Comparison of ENCODE assay signal across 17 cellular contexts in the genomic region with DNA sequence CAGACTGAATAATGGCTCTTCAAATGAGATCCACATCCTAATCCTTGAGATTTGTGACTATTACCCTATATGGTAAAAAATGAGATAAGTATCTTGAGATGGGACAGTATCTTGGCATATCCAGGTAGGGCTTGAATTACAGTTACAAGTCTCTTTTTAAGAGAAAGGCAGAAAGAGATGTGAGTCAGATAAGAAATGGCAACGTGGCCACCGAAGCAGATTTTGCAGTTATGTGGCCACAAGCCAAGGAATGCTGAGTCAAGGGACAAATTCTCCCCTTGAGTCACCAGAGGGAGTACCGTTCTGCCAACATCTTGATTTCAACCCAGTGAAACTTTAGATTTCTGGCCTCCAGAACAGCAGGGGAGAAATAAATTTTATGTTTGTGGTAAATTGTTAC.
DNase-seq lines count a peak whose midpoint lies in the region; ATAC-seq, FAIRE-seq and TF ChIP-seq lines count a peak whose summit lies in the region.
"Had no signal": no experiment of that assay in that cellular context is flagged by ENCODE, and none has a peak within 500 bp of the region (broad histone marks: within the 10 kb centered on the region; RNA-seq: fewer than 3 reads in every experiment).

No MANE protein-coding gene starts in this region.

- peak; percentile 6 for DNase-seq in GF-D8 (lab: John Stamatoyannopoulos, UW)
- DNase-seq in NCI-H446 treated with DMSO at 0.1 percent for 48 hours (lab: John Stamatoyannopoulos, UW) = peak; percentile 71
- peak; percentile 59 to 85 for DNase-seq in cardiac fibroblast (ENCODE audit: low read depth in 2 of 2)
- DNase-seq in non-pigmented ciliary epithelial cell (ENCODE audit: low read depth) = peak; percentile 41
- no peak for DNase-seq in GM19239 (ENCODE audit: insufficient read length, low spot score)
- DNase-seq: activated CD4-positive, alpha-beta T cell treated with anti-CD3 and anti-CD28 coated beads for 4 hours; activated T-cell treated with anti-CD3 and anti-CD28 coated beads, Interleukin-2, amount 50 U/mL, for 24 hours; GOT3; kidney; MV-4-11; NCI-H2171 treated with DMSO at 0.1 percent for 48 hours; stimulated activated CD4-positive, alpha-beta T cell treated with anti-CD3 and anti-CD28 coated beads, Interleukin-2, amount 100 ng/mL, for 48 hours had no signal

- ATAC-seq in GM18861 (IDR thresholded peaks at IDR 0.05; ENCODE audit: unreplicated experiment) = no peak
- no peak for ATAC-seq in GM18909 (IDR thresholded peaks at IDR 0.05; ENCODE audit: poor library complexity, unreplicated experiment)
- ATAC-seq in HG02610 (IDR thresholded peaks at IDR 0.05; ENCODE audit: unreplicated experiment) = no peak

- no peak for FAIRE-seq in GM19239 (lab: Jason Lieb, UNC)
- FAIRE-seq: kidney had no signal

- no peak overlapping the region for H3K4me3 ChIP-seq in cardiac fibroblast (replicated peaks in 1 of 2; ENCODE audit: low read depth in 2 of 2, low read length in 2 of 2)
- H3K4me3 ChIP-seq: BLaER1, prostate gland had no signal

- no peak for TF ChIP-seq CTCF in cardiac fibroblast (IDR thresholded peaks at IDR 0.05; ENCODE audit: low read depth, low read length)
